ENCODE assay signal across 8 cellular contexts in genomic region chr7:19442016-19442785, GRCh38.
DNase-seq lines count a peak whose midpoint lies in the region; ATAC-seq and TF ChIP-seq lines count a peak whose summit lies in the region.

No MANE protein-coding gene starts in this region.

- no TSS peak for BruUV-seq in OCI-LY7 (replicated peaks; lab: Mats Ljungman, UMichigan)

- TF ChIP-seq CTCF in BJ (IDR thresholded peaks at IDR 0.05; ENCODE audit: insufficient read depth, low read depth, low read length) (peak; percentile 77), HFFc6 (IDR thresholded peaks at IDR 0.05) (peak; percentile 79), OCI-LY7 (conservative IDR thresholded peaks at IDR 0.05; ENCODE audit: low read length) (peak; percentile 58), fibroblast of villous mesenchyme (IDR thresholded peaks at IDR 0.05; ENCODE audit: insufficient read depth, low read depth, low read length) (peak; percentile 83)

- ATAC-seq in GM21367 (IDR thresholded peaks at IDR 0.05; ENCODE audit: unreplicated experiment) (no peak), HG02623 (IDR thresholded peaks at IDR 0.05; ENCODE audit: unreplicated experiment) (no peak), aorta (ENCODE audit: low FRiP score) (no peak)

- H3K4me3 Mint-ChIP-seq in HFFc6, result no peak overlapping the region

- no peak overlapping the region for H3K27ac ChIP-seq in OCI-LY7 (ENCODE audit: low read depth, low read length, poor library complexity, severe bottlenecking)
- no peak overlapping the region for H3K27ac ChIP-seq in aorta (ENCODE audit: low read depth in 1 of 2, low read length in 2 of 2)

- POLR2A ChIA-PET in BJ (lab: Charles Lee), result no interaction called here
- POLR2A ChIA-PET in OCI-LY7 (lab: Charles Lee), result interaction anchor here (0.6 kb wide), 1 partner anchor 16 kb away, joined by 3 read pairs; no protein-coding TSS in a partner anchor

- H3K4me2 ChIP-seq in OCI-LY7 (ENCODE audit: low read length), result no peak overlapping the region

- CTCF ChIA-PET in BJ (lab: Yijun Ruan, JAX) (interaction anchor here (0.6 to 2.2 kb wide), 10 partner anchors 12 to 748 kb away, joined by 3 to 16 read pairs (median 4); no protein-coding TSS in a partner anchor), OCI-LY7 (lab: Charles Lee; ENCODE audit: unreplicated experiment) (no interaction called here)

- H3K4me1 Mint-ChIP-seq in HFFc6 (ENCODE audit: low read depth), result peaks cover 7% of the 10 kb centered on the region; the same call in 1 of the 2 replicates

- no peaks in the 10 kb centered on the region for H3K9me3 Mint-ChIP-seq in HFFc6

- DNase-seq in BJ (ENCODE audit: low read depth), result no peak
- peak; percentile 59 for DNase-seq in HFFc6
- DNase-seq in OCI-LY7 (ENCODE audit: low spot score), result peak; percentile 4
- DNase-seq in fibroblast of villous mesenchyme (ENCODE audit: low read depth), result peak; percentile 77
- no peak for DNase-seq in occipital lobe (lab: John Stamatoyannopoulos, UW)
- no peak for DNase-seq in aorta

- intact Hi-C loops in OCI-LY7 (cut with micrococcal nuclease; ENCODE audit: unreplicated experiment) (no loop called here), aorta (cut with DNase I) (no loop called here)

- H3K4me1 ChIP-seq in OCI-LY7 (ENCODE audit: insufficient read depth, low read length, poor library complexity, severe bottlenecking) (no peaks in the 10 kb centered on the region), aorta (ENCODE audit: control insufficient read depth in 1 of 2, insufficient read depth in 2 of 2, low read length in 2 of 2) (no peaks in the 10 kb centered on the region)

- no peaks in the 10 kb centered on the region for H3K9me2 ChIP-seq in OCI-LY7 (ENCODE audit: insufficient read depth, low read length)

- H3K36me3 Mint-ChIP-seq in HFFc6 (ENCODE audit: low read depth), result no peaks in the 10 kb centered on the region

- no peaks in the 10 kb centered on the region; the same call in 1 of the 2 replicates for H3K27me3 ChIP-seq in BJ (ENCODE audit: control insufficient read depth, insufficient read depth, low read length)
- no peaks in the 10 kb centered on the region for H3K27me3 ChIP-seq in aorta (ENCODE audit: control insufficient read depth in 1 of 2, insufficient read depth in 2 of 2, low read length in 1 of 2)

- WGBS in aorta, 2 donors, result 60 to 64% methylated on average over 4 of the region's 4 CpGs

- H3K9me3 ChIP-seq in OCI-LY7 (ENCODE audit: low read length) (no peaks in the 10 kb centered on the region), aorta (ENCODE audit: control insufficient read depth, low read length) (no peaks in the 10 kb centered on the region)

- H2AFZ ChIP-seq in OCI-LY7 (ENCODE audit: low read length), result no peak overlapping the region

- H3K36me3 ChIP-seq in BJ (ENCODE audit: control insufficient read depth, insufficient read depth, low read length) (no peaks in the 10 kb centered on the region), OCI-LY7 (ENCODE audit: insufficient read depth, low read length) (no peaks in the 10 kb centered on the region), aorta (ENCODE audit: control insufficient read depth in 1 of 2, insufficient read depth in 2 of 2, low read length in 1 of 2) (no peaks in the 10 kb centered on the region)

- H3K4me3 ChIP-seq in BJ (ENCODE audit: low read depth, low read length) (no peak overlapping the region), OCI-LY7 (ENCODE audit: low read depth, low read length, poor library complexity, severe bottlenecking) (no peak overlapping the region), fibroblast of villous mesenchyme (ENCODE audit: low read depth, low read length) (no peak overlapping the region), aorta (ENCODE audit: low read length in 2 of 2) (no peak overlapping the region)

- H3K27me3 Mint-ChIP-seq in HFFc6 (ENCODE audit: insufficient read depth), result peaks cover 5% of the 10 kb centered on the region

- no peaks in the 10 kb centered on the region for H3K79me2 ChIP-seq in OCI-LY7 (ENCODE audit: insufficient read depth, low read depth, low read length)

- H3K27ac Mint-ChIP-seq in HFFc6, result no peak overlapping the region

- no peaks in the 10 kb centered on the region for H4K20me1 ChIP-seq in OCI-LY7 (ENCODE audit: insufficient read depth, low read length)

Comparison
In these comparisons a context has a peak if more than half of its experiments do, and no peak if none do; other contexts are left out.
1. DNase-seq: peak in HFFc6 (single experiment), OCI-LY7 (single experiment) and fibroblast of villous mesenchyme (single experiment); none in BJ (single experiment), occipital lobe (single experiment) and aorta (0 of 2).
2. Peak in every context shown above with its lines, with median percentiles within 50 percentile points of each other: CTCF ChIP-seq.